1 cellular context compared by ENCODE assay signal in the genomic region with DNA sequence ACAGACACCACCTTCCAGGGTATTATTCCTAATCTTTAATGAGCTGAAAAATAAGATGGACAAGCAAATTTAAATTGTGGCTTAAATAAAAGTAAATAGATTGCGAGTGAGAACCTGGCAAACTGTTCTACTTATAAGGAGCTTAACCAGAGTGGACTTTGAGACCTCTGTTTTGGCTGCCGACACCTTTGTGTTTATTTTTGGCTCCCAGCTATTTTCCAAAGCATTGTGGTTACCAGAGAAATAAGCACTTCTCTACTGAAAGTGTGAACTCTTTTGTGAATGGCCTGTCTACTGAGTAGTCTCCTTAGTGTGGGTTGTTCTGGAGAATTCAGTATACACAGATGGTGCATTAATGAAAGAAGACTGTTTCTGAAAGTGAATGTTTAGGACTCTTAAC.
TF ChIP-seq lines count a peak whose summit lies in the region.

No MANE protein-coding gene starts in this region.

TF ChIP-seq in GM12878, 131 proteins besides CTCF, POLR2A, EP300 and RAD21 (continued from another document):
- TF ChIP-seq E4F1 (IDR thresholded peaks at IDR 0.05; ENCODE audit: borderline replicate concordance, partially characterized antibody), result no peak
- TF ChIP-seq SIN3A (IDR thresholded peaks at IDR 0.05; ENCODE audit: low read depth, low read length), result no peak
- TF ChIP-seq, protein P1, sequence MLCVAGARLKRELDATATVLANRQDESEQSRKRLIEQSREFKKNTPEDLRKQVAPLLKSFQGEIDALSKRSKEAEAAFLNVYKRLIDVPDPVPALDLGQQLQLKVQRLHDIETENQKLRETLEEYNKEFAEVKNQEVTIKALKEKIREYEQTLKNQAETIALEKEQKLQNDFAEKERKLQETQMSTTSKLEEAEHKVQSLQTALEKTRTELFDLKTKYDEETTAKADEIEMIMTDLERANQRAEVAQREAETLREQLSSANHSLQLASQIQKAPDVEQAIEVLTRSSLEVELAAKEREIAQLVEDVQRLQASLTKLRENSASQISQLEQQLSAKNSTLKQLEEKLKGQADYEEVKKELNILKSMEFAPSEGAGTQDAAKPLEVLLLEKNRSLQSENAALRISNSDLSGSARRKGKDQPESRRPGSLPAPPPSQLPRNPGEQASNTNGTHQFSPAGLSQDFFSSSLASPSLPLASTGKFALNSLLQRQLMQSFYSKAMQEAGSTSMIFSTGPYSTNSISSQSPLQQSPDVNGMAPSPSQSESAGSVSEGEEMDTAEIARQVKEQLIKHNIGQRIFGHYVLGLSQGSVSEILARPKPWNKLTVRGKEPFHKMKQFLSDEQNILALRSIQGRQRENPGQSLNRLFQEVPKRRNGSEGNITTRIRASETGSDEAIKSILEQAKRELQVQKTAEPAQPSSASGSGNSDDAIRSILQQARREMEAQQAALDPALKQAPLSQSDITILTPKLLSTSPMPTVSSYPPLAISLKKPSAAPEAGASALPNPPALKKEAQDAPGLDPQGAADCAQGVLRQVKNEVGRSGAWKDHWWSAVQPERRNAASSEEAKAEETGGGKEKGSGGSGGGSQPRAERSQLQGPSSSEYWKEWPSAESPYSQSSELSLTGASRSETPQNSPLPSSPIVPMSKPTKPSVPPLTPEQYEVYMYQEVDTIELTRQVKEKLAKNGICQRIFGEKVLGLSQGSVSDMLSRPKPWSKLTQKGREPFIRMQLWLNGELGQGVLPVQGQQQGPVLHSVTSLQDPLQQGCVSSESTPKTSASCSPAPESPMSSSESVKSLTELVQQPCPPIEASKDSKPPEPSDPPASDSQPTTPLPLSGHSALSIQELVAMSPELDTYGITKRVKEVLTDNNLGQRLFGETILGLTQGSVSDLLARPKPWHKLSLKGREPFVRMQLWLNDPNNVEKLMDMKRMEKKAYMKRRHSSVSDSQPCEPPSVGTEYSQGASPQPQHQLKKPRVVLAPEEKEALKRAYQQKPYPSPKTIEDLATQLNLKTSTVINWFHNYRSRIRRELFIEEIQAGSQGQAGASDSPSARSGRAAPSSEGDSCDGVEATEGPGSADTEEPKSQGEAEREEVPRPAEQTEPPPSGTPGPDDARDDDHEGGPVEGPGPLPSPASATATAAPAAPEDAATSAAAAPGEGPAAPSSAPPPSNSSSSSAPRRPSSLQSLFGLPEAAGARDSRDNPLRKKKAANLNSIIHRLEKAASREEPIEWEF (IDR thresholded peaks at IDR 0.05; ENCODE audit: insufficient replicate concordance, low read depth, low read length), result no peak
- peak; percentile 42; the same call in 1 of the 2 replicates for TF ChIP-seq ATF7 (IDR thresholded peaks at IDR 0.05; ENCODE audit: low read depth)
- TF ChIP-seq, protein P2, sequence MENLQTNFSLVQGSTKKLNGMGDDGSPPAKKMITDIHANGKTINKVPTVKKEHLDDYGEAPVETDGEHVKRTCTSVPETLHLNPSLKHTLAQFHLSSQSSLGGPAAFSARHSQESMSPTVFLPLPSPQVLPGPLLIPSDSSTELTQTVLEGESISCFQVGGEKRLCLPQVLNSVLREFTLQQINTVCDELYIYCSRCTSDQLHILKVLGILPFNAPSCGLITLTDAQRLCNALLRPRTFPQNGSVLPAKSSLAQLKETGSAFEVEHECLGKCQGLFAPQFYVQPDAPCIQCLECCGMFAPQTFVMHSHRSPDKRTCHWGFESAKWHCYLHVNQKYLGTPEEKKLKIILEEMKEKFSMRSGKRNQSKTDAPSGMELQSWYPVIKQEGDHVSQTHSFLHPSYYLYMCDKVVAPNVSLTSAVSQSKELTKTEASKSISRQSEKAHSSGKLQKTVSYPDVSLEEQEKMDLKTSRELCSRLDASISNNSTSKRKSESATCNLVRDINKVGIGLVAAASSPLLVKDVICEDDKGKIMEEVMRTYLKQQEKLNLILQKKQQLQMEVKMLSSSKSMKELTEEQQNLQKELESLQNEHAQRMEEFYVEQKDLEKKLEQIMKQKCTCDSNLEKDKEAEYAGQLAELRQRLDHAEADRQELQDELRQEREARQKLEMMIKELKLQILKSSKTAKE (IDR thresholded peaks at IDR 0.05; ENCODE audit: low read depth, poor library complexity, severe bottlenecking), result peak; percentile 81
- TF ChIP-seq MTA2 (IDR thresholded peaks at IDR 0.05; ENCODE audit: low read depth), result peak; percentile 87
- no peak for TF ChIP-seq NR2C1 (IDR thresholded peaks at IDR 0.05)
- TF ChIP-seq, protein P3, sequence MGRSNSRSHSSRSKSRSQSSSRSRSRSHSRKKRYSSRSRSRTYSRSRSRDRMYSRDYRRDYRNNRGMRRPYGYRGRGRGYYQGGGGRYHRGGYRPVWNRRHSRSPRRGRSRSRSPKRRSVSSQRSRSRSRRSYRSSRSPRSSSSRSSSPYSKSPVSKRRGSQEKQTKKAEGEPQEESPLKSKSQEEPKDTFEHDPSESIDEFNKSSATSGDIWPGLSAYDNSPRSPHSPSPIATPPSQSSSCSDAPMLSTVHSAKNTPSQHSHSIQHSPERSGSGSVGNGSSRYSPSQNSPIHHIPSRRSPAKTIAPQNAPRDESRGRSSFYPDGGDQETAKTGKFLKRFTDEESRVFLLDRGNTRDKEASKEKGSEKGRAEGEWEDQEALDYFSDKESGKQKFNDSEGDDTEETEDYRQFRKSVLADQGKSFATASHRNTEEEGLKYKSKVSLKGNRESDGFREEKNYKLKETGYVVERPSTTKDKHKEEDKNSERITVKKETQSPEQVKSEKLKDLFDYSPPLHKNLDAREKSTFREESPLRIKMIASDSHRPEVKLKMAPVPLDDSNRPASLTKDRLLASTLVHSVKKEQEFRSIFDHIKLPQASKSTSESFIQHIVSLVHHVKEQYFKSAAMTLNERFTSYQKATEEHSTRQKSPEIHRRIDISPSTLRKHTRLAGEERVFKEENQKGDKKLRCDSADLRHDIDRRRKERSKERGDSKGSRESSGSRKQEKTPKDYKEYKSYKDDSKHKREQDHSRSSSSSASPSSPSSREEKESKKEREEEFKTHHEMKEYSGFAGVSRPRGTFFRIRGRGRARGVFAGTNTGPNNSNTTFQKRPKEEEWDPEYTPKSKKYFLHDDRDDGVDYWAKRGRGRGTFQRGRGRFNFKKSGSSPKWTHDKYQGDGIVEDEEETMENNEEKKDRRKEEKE (IDR thresholded peaks at IDR 0.05), result no peak
- TF ChIP-seq IKZF1 (conservative IDR thresholded peaks at IDR 0.05), result peak; percentile 91
- peak; percentile 62; the same call in 1 of the 2 replicates for TF ChIP-seq BMI1 (IDR thresholded peaks at IDR 0.05; ENCODE audit: borderline replicate concordance)
- no peak for TF ChIP-seq ESRRA (IDR thresholded peaks at IDR 0.05; ENCODE audit: low read length)
- TF ChIP-seq SUZ12 (IDR thresholded peaks at IDR 0.05; ENCODE audit: unreplicated experiment), result no peak
- no peak for TF ChIP-seq JUNB (IDR thresholded peaks at IDR 0.05)
- TF ChIP-seq, protein P4, sequence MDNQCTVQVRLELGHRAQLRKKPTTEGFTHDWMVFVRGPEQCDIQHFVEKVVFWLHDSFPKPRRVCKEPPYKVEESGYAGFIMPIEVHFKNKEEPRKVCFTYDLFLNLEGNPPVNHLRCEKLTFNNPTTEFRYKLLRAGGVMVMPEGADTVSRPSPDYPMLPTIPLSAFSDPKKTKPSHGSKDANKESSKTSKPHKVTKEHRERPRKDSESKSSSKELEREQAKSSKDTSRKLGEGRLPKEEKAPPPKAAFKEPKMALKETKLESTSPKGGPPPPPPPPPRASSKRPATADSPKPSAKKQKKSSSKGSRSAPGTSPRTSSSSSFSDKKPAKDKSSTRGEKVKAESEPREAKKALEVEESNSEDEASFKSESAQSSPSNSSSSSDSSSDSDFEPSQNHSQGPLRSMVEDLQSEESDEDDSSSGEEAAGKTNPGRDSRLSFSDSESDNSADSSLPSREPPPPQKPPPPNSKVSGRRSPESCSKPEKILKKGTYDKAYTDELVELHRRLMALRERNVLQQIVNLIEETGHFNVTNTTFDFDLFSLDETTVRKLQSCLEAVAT (IDR thresholded peaks at IDR 0.05), result peak; percentile 41; the same call in 1 of the 2 replicates
- no peak for TF ChIP-seq KDM1A (IDR thresholded peaks at IDR 0.05; ENCODE audit: borderline replicate concordance)
- no peak for TF ChIP-seq NKRF (conservative IDR thresholded peaks at IDR 0.05)
- TF ChIP-seq RAD51 (IDR thresholded peaks at IDR 0.05), result 0 out of 2 replicates have a peak, but pooled peaks have one; percentile 20
- TF ChIP-seq CHD2 (IDR thresholded peaks at IDR 0.05; ENCODE audit: borderline replicate concordance, low read depth, low read length), result 0 out of 2 replicates have a peak, but pooled peaks have one; percentile 30
- TF ChIP-seq TCF7 (IDR thresholded peaks at IDR 0.05; ENCODE audit: borderline replicate concordance), result no peak
- TF ChIP-seq, protein P5, sequence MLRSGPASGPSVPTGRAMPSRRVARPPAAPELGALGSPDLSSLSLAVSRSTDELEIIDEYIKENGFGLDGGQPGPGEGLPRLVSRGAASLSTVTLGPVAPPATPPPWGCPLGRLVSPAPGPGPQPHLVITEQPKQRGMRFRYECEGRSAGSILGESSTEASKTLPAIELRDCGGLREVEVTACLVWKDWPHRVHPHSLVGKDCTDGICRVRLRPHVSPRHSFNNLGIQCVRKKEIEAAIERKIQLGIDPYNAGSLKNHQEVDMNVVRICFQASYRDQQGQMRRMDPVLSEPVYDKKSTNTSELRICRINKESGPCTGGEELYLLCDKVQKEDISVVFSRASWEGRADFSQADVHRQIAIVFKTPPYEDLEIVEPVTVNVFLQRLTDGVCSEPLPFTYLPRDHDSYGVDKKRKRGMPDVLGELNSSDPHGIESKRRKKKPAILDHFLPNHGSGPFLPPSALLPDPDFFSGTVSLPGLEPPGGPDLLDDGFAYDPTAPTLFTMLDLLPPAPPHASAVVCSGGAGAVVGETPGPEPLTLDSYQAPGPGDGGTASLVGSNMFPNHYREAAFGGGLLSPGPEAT (IDR thresholded peaks at IDR 0.05; ENCODE audit: low read depth), result peak; percentile 83
- no peak for TF ChIP-seq NFYA (IDR thresholded peaks at IDR 0.05; ENCODE audit: borderline replicate concordance, low read depth, low read length)
- TF ChIP-seq RCOR1 (conservative IDR thresholded peaks at IDR 0.05; ENCODE audit: low read depth, low read length), result no peak
- peak; percentile 67; the same call in 1 of the 2 replicates for TF ChIP-seq DPF2 (IDR thresholded peaks at IDR 0.05)
- 0 out of 2 replicates have a peak, but pooled peaks have one; percentile 45 for TF ChIP-seq NBN (IDR thresholded peaks at IDR 0.05)
